26 cellular contexts compared by ENCODE assay signal in genomic region chr6:108330806-108331205, GRCh38.
"Had no signal": no experiment of that assay in that cellular context is flagged by ENCODE, and none has a peak within 500 bp of the region (broad histone marks: within the 10 kb centered on the region; RNA-seq: fewer than 3 reads in every experiment).

No MANE protein-coding gene starts in this region.

- H3K27ac ChIP-seq: heart right ventricle, left ventricle myocardium inferior, pancreas, prostate gland, sigmoid colon, stomach, testis, thyroid gland, transverse colon, upper lobe of left lung, vagina had no signal

- ATAC-seq: heart right ventricle; naive thymus-derived CD4-positive, alpha-beta T cell; natural killer cell treated with Interleukin-12 subunit alpha and Interleukin-12 subunit beta and Interleukin-15 and Interleukin-18, amount 100 ng/mL, for 72 hours; pancreas; right cardiac atrium; stimulated activated naive B cell treated with anti-CD40 and anti-IgM and Interleukin-4, amounts not matched to agents 10 μg/mL and 1 μg/mL and 100 μg/mL, for 72 hours; stimulated activated naive CD8-positive, alpha-beta T cell treated with anti-CD3 and anti-CD28 coated beads, Interleukin-15, Interleukin-2, amounts not matched to agents 100 U/mL and 50 U/mL, for 24 hours had no signal

- H3K4me3 ChIP-seq: heart right ventricle, left ventricle myocardium inferior, lung, pancreas, prostate gland, sigmoid colon, stomach, testis, thyroid gland, transverse colon, upper lobe of left lung, vagina had no signal

- H3K27me3 ChIP-seq: heart right ventricle, pancreas, sigmoid colon, stomach, testis, thyroid gland, transverse colon, upper lobe of left lung, vagina had no signal

- FAIRE-seq: keratinocyte, pancreas had no signal

- DNase-seq: heart right ventricle; hippocampal formation; left ventricle myocardium inferior; mesendoderm; naive thymus-derived CD4-positive, alpha-beta T cell; pancreas; posterior cingulate gyrus; retina; right cardiac atrium; sigmoid colon; stimulated activated CD4-positive, alpha-beta T cell treated with anti-CD3 and anti-CD28 coated beads, Interleukin-12 subunit alpha, Interleukin-12 subunit beta, amount 100 ng/mL, for 4 hours; stimulated activated CD4-positive, alpha-beta T cell treated with anti-CD3 and anti-CD28 coated beads, Interleukin-15, amount 100 ng/mL, for 24 hours; stimulated activated CD4-positive, alpha-beta T cell treated with anti-CD3 and anti-CD28 coated beads, Interleukin-2, amount 100 ng/mL, for 24 hours; stimulated activated CD4-positive, alpha-beta T cell treated with anti-CD3 and anti-CD28 coated beads, Interleukin-4, amount 100 ng/mL, for 1 hour; stimulated activated naive B cell treated with anti-CD40 and anti-IgM and Interleukin-4, amounts not matched to agents 10 μg/mL and 1 μg/mL and 100 μg/mL, for 72 hours; stimulated activated naive CD8-positive, alpha-beta T cell treated with anti-CD3 and anti-CD28 coated beads, Interleukin-15, Interleukin-2, amounts not matched to agents 100 U/mL and 50 U/mL, for 24 hours; stomach; testis; thyroid gland; transverse colon; upper lobe of left lung had no signal

- H3K9me3 ChIP-seq: heart right ventricle, left ventricle myocardium inferior, pancreas, prostate gland, sigmoid colon, stomach, testis, thyroid gland, transverse colon, upper lobe of left lung, vagina had no signal

- H3K36me3 ChIP-seq: pancreas, prostate gland, thyroid gland, transverse colon, vagina had no signal

- H3K4me1 ChIP-seq: heart right ventricle, left ventricle myocardium inferior, pancreas, prostate gland, sigmoid colon, stomach, testis, thyroid gland, upper lobe of left lung, vagina had no signal
